ENCODE assay signal across 1 cellular context in genomic region chr12:104600790-104601739, GRCh38.
A peak's percentile ranks its signal among the peaks of the same experiment; 100 is the strongest.
TF ChIP-seq lines count a peak whose summit lies in the region.

No MANE protein-coding gene starts in this region.

TF ChIP-seq in HEK293, 187 proteins besides CTCF, POLR2A, EP300 and RAD21 (continued from another document):
- TF ChIP-seq ZNF350 (tag by site-specific recombination; IDR thresholded peaks at IDR 0.05), result no peak
- TF ChIP-seq KLF10 (tag by site-specific recombination; IDR thresholded peaks at IDR 0.05), result no peak
- 0 out of 2 replicates have a peak, but pooled peaks have one; percentile 18 for TF ChIP-seq ZNF148 (tag by site-specific recombination; IDR thresholded peaks at IDR 0.05; ENCODE audit: borderline replicate concordance)
- 0 out of 2 replicates have a peak, but pooled peaks have one; percentile 64 for TF ChIP-seq ZNF571 (tag by site-specific recombination; IDR thresholded peaks at IDR 0.05)
- TF ChIP-seq ZBTB17 (tag by site-specific recombination; IDR thresholded peaks at IDR 0.05), result no peak
- TF ChIP-seq SCRT2 (tag by site-specific recombination; IDR thresholded peaks at IDR 0.05), result no peak
- no peak for TF ChIP-seq ZNF362 (tag by site-specific recombination; IDR thresholded peaks at IDR 0.05)
- no peak for TF ChIP-seq BCL11B (tag by site-specific recombination; IDR thresholded peaks at IDR 0.05; ENCODE audit: low read depth)
- TF ChIP-seq PRDM1 (tag by site-specific recombination; IDR thresholded peaks at IDR 0.05), result peak; percentile 90
- TF ChIP-seq ZNF132 (tag by site-specific recombination; IDR thresholded peaks at IDR 0.05; ENCODE audit: borderline replicate concordance), result no peak
- TF ChIP-seq ZNF677 (tag by site-specific recombination; IDR thresholded peaks at IDR 0.05), result no peak
TF ChIP-seq in HEK293: peak in this region for 9.
